13 cellular contexts compared by ENCODE assay signal in the genomic region with DNA sequence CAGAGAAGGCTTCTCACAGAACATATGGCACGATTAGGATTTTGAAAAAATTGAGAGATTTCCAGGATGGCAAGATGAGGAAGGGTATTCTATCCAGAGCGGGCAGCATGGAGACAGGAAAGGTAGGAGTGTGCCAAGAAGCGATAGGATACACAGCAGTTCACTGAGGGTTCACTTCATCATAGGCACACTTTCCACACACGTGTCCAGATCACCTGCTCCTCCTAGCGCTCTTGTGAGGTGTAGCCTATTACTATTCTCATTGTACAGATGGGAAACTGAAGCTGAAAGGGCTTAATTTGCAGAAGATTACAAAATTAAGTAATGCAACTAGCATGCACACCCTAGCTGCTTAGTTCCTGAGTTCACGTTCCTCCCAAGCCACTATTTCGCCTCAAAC. TPM values are rescaled to one million over a fixed set of nuclear protein-coding genes. Genes with fewer than 3 reads are reported as not detected.
DNase-seq lines count a peak whose midpoint lies in the region; ATAC-seq and TF ChIP-seq lines count a peak whose summit lies in the region.
"Had no signal": no experiment of that assay in that cellular context is flagged by ENCODE, and none has a peak within 500 bp of the region (broad histone marks: within the 10 kb centered on the region; RNA-seq: fewer than 3 reads in every experiment).

No MANE protein-coding gene starts in this region.

- peaks cover 6% of the 10 kb centered on the region for H3K4me1 Mint-ChIP-seq in CD4-positive, alpha-beta T cell (ENCODE audit: low read depth)
- H3K4me1 Mint-ChIP-seq: activated naive CD4-positive, alpha-beta T cell treated with anti-CD3 and anti-CD28 coated beads, Interleukin-2, amount 50 U/mL, for 24 hours had no signal

- no peaks in the 10 kb centered on the region for H3K9me3 Mint-ChIP-seq in CD4-positive, alpha-beta T cell
- H3K9me3 Mint-ChIP-seq: activated CD4-positive, alpha-beta T cell treated with anti-CD3 and anti-CD28 coated beads, Interleukin-2, amount 10 ng/mL, durations not matched to agents 7 days and 5 days; activated naive CD4-positive, alpha-beta T cell treated with anti-CD3 and anti-CD28 coated beads, Interleukin-2, amount 50 U/mL, for 24 hours had no signal

- H4K20me1 ChIP-seq in OCI-LY7 (ENCODE audit: insufficient read depth, low read length): no peaks in the 10 kb centered on the region

- H3K4me3 Mint-ChIP-seq in CD4-positive, alpha-beta T cell: no peak overlapping the region
- H3K4me3 Mint-ChIP-seq: activated CD4-positive, alpha-beta T cell treated with anti-CD3 and anti-CD28 coated beads, Interleukin-2, amount 10 ng/mL, durations not matched to agents 7 days and 5 days; activated naive CD4-positive, alpha-beta T cell treated with anti-CD3 and anti-CD28 coated beads, Interleukin-2, amount 50 U/mL, for 24 hours had no signal

- peak overlapping the region; percentile 60; the same call in 1 of the 2 replicates for H2AFZ ChIP-seq in OCI-LY7 (ENCODE audit: low read length)

- peaks cover 17% of the 10 kb centered on the region for H3K27me3 Mint-ChIP-seq in CD4-positive, alpha-beta T cell

- in situ Hi-C loops in GM13977 (cut with MboI; ENCODE audit: low pct_unique_long_range_greater_than_20kb, low sequenced_read_pairs, unreplicated experiment): loop anchor here (25.0 kb wide), 3 partner anchors 762 to 1012 kb away; a partner anchor contains a TSS

- ATAC-seq in CD4-positive, alpha-beta T cell (ENCODE audit: poor library complexity): peak; percentile 10
- ATAC-seq in GM18907 (IDR thresholded peaks at IDR 0.05; ENCODE audit: unreplicated experiment) (peak; percentile 8), HG02678 (IDR thresholded peaks at IDR 0.05; ENCODE audit: unreplicated experiment) (no peak), HG03469 (IDR thresholded peaks at IDR 0.05; ENCODE audit: unreplicated experiment) (no peak)

- no peaks in the 10 kb centered on the region for H3K36me3 Mint-ChIP-seq in CD4-positive, alpha-beta T cell (ENCODE audit: low read depth)
- H3K36me3 Mint-ChIP-seq: activated naive CD4-positive, alpha-beta T cell treated with anti-CD3 and anti-CD28 coated beads, Interleukin-2, amount 50 U/mL, for 24 hours had no signal

- H3K27ac Mint-ChIP-seq in CD4-positive, alpha-beta T cell: no peak overlapping the region
- H3K27ac Mint-ChIP-seq: activated CD4-positive, alpha-beta T cell treated with anti-CD3 and anti-CD28 coated beads, Interleukin-2, amount 10 ng/mL, durations not matched to agents 7 days and 5 days; activated naive CD4-positive, alpha-beta T cell treated with anti-CD3 and anti-CD28 coated beads, Interleukin-2, amount 50 U/mL, for 24 hours had no signal

- H3K4me2 ChIP-seq in OCI-LY7 (ENCODE audit: low read length): 0 out of 2 replicates have a peak overlapping the region, but pooled peaks have one; percentile 50

- no TSS peak for BruUV-seq in OCI-LY7 (replicated peaks; lab: Mats Ljungman, UMichigan)

- CTCF ChIA-PET in CD4-positive, alpha-beta T cell (lab: Charles Lee): no interaction called here
- CTCF ChIA-PET in OCI-LY7 (lab: Charles Lee; ENCODE audit: unreplicated experiment): interaction anchor here (0.6 kb wide), 1 partner anchor 1272 kb away, joined by 4 read pairs; no protein-coding TSS in a partner anchor

- no peaks in the 10 kb centered on the region for H3K27me3 ChIP-seq in CD4-positive, alpha-beta T cell (ENCODE audit: control insufficient read depth, insufficient read depth, low read length)
- no peaks in the 10 kb centered on the region for H3K27me3 ChIP-seq in iPS-20b (ENCODE audit: insufficient read depth, low read length)
- H3K27me3 ChIP-seq: MG63, spleen had no signal

- H3K9ac ChIP-seq in iPS-20b (ENCODE audit: low read depth, low read length): peak overlapping the region; percentile 33; the same call in 1 of the 2 replicates

- H3K36me3 ChIP-seq in OCI-LY7 (ENCODE audit: insufficient read depth, low read length): no peaks in the 10 kb centered on the region
- H3K36me3 ChIP-seq in iPS-20b (ENCODE audit: insufficient read depth, low read depth, low read length): no peaks in the 10 kb centered on the region
- H3K36me3 ChIP-seq: heart right ventricle, MG63, spleen had no signal

- POLR2A ChIA-PET in CD4-positive, alpha-beta T cell (lab: Charles Lee): no interaction called here
- POLR2A ChIA-PET in OCI-LY7 (lab: Charles Lee): no interaction called here

- TF ChIP-seq CTCF in CD4-positive, alpha-beta T cell (IDR thresholded peaks at IDR 0.05): no peak
- TF ChIP-seq CTCF in OCI-LY7 (conservative IDR thresholded peaks at IDR 0.05; ENCODE audit: low read length): no peak
- TF ChIP-seq CTCF in GM13977 (IDR thresholded peaks at IDR 0.05; ENCODE audit: extremely low read depth, insufficient read depth, missing control alignments): no peak

- H3K4me1 ChIP-seq in OCI-LY7 (ENCODE audit: insufficient read depth, low read length, poor library complexity, severe bottlenecking) (peaks cover 2% of the 10 kb centered on the region), iPS-20b (ENCODE audit: insufficient read depth, low read length) (no peaks in the 10 kb centered on the region; the same call in 1 of the 2 replicates)

- intact Hi-C loops in CD4-positive, alpha-beta T cell (cut with DNase I, micrococcal nuclease): loop anchor here in 1 of 2 experiments (10.0 kb wide), 2 partner anchors 1041 to 1181 kb away; a partner anchor contains a TSS
- intact Hi-C loops in OCI-LY7 (cut with micrococcal nuclease; ENCODE audit: unreplicated experiment): no loop called here

- no peak overlapping the region for H3K4me3 ChIP-seq in OCI-LY7 (ENCODE audit: low read depth, low read length, poor library complexity, severe bottlenecking)
- H3K4me3 ChIP-seq in iPS-20b (ENCODE audit: low read length): no peak overlapping the region; the same call in 1 of the 2 replicates
- H3K4me3 ChIP-seq: MG63 had no signal

- H3K9me2 ChIP-seq in OCI-LY7 (ENCODE audit: insufficient read depth, low read length): no peaks in the 10 kb centered on the region

- H3K9me3 ChIP-seq in CD4-positive, alpha-beta T cell (ENCODE audit: control insufficient read depth, low read length): no peaks in the 10 kb centered on the region
- H3K9me3 ChIP-seq in OCI-LY7 (ENCODE audit: low read length) (no peaks in the 10 kb centered on the region), iPS-20b (ENCODE audit: insufficient read depth, low read depth, low read length) (no peaks in the 10 kb centered on the region)
- H3K9me3 ChIP-seq: heart right ventricle, MG63, spleen had no signal

- no peak overlapping the region for H3K27ac ChIP-seq in CD4-positive, alpha-beta T cell (ENCODE audit: low read depth, low read length)
- no peak overlapping the region for H3K27ac ChIP-seq in OCI-LY7 (ENCODE audit: low read depth, low read length, poor library complexity, severe bottlenecking)
- no peak overlapping the region for H3K27ac ChIP-seq in iPS-20b (ENCODE audit: low read length)
- H3K27ac ChIP-seq: heart right ventricle, spleen had no signal

- H3K79me2 ChIP-seq in OCI-LY7 (ENCODE audit: insufficient read depth, low read depth, low read length): no peaks in the 10 kb centered on the region

- no peak for DNase-seq in CD4-positive, alpha-beta T cell
- DNase-seq in OCI-LY7 (ENCODE audit: low spot score) (no peak), GM13977 (ENCODE audit: low spot score) (no peak), NCI-H1105 treated with DMSO at 0.1 percent for 48 hours (lab: John Stamatoyannopoulos, UW) (no peak)

RNA-seq across cellular contexts. Expression of a gene that starts 6.2 kb away (rescaled TPM):
- total RNA-seq in CD4-positive, alpha-beta T cell: 10 to 100 TPM; 51.6 to 53.3 TPM
- 127 and 130 TPM in 2 replicates for total RNA-seq in OCI-LY7 (2014; rRNA removed; shearing (Covaris generic))
- total RNA-seq in OCI-LY7 (2022): 90.7 and 98.8 TPM in 2 replicates

Comparison
In these comparisons a context has a peak if more than half of its experiments do, and no peak if none do; other contexts are left out.
1. ATAC-seq: peak in CD4-positive, alpha-beta T cell (single experiment) and GM18907 (single experiment); none in HG02678 (single experiment) and HG03469 (single experiment).